In genomic region chr13:28099396-28100148, GRCh38 we compare ENCODE assay signal across 8 cellular contexts. TPM values are rescaled to one million over a fixed set of nuclear protein-coding genes. Genes with fewer than 3 reads are reported as not detected.
A peak's percentile ranks its signal among the peaks of the same experiment; 100 is the strongest.
DNase-seq lines count a peak whose midpoint lies in the region; ATAC-seq and TF ChIP-seq lines count a peak whose summit lies in the region.

No MANE protein-coding gene starts in this region.

- H3K27me3 Mint-ChIP-seq in naive thymus-derived CD4-positive, alpha-beta T cell: peaks cover 55 to 74% (median 57%) of the 10 kb centered on the region in 5 donors

- no peak overlapping the region for H3K27ac Mint-ChIP-seq in naive thymus-derived CD4-positive, alpha-beta T cell

- no peak for TF ChIP-seq CTCF in HFF-Myc (IDR thresholded peaks at IDR 0.05; ENCODE audit: low read depth, low read length, missing control alignments)

- H3K4me1 ChIP-seq in BLaER1 treated with 17β-estradiol and CSF1 and Interleukin-3, amounts not matched to agents 10 nM and 100 nM: peaks cover 13 to 32% (median 25%) of the 10 kb centered on the region in 10 experiments
- peaks cover 4 to 8% of the 10 kb centered on the region in 2 donors for H3K4me1 ChIP-seq in naive thymus-derived CD4-positive, alpha-beta T cell (ENCODE audit: control insufficient read depth in 2 of 2, insufficient read depth in 2 of 2, low read length in 2 of 2)

- H3K4me3 Mint-ChIP-seq in naive thymus-derived CD4-positive, alpha-beta T cell: peak overlapping the region; percentile 60 to 88 (median 79)

- H3K4me2 ChIP-seq in BLaER1 treated with 17β-estradiol and CSF1 and Interleukin-3, amounts not matched to agents 10 nM and 100 nM: peak overlapping the region; percentile 92 to 99 (median 97)

- H3K36me3 ChIP-seq in BLaER1 treated with 17β-estradiol and CSF1 and Interleukin-3, amounts not matched to agents 10 nM and 100 nM: no peaks in the 10 kb centered on the region
- H3K36me3 ChIP-seq in naive thymus-derived CD4-positive, alpha-beta T cell (ENCODE audit: control insufficient read depth in 2 of 3, insufficient read depth in 3 of 3, low read length in 3 of 3): no peaks in the 10 kb centered on the region

- intact Hi-C loops in naive thymus-derived CD4-positive, alpha-beta T cell (cut with micrococcal nuclease): no loop called here

- no peaks in the 10 kb centered on the region for H3K36me3 Mint-ChIP-seq in naive thymus-derived CD4-positive, alpha-beta T cell

- CTCF ChIA-PET in naive thymus-derived CD4-positive, alpha-beta T cell (lab: Charles Lee): no interaction called here

- H3K4me1 Mint-ChIP-seq in naive thymus-derived CD4-positive, alpha-beta T cell: peaks cover 0 to 16% (median 8%) of the 10 kb centered on the region in 7 donors

- ATAC-seq in naive thymus-derived CD4-positive, alpha-beta T cell: no peak
- ATAC-seq in HG03457 (IDR thresholded peaks at IDR 0.05; ENCODE audit: unreplicated experiment): no peak

- POLR2A ChIA-PET in naive thymus-derived CD4-positive, alpha-beta T cell (lab: Charles Lee): interaction anchor here (0.7 kb wide), 1 partner anchor 532 kb away, joined by 3 read pairs; no protein-coding TSS in a partner anchor

- H3K27ac ChIP-seq in BLaER1 treated with 17β-estradiol and CSF1 and Interleukin-3, amounts not matched to agents 10 nM and 100 nM: peak overlapping the region in 7 of 11 experiments; percentile 18 to 57 (median 44); a peak in 9 of 22 replicates
- H3K27ac ChIP-seq in naive thymus-derived CD4-positive, alpha-beta T cell (ENCODE audit: low read depth, low read length): no peak overlapping the region

- peaks cover 46 to 56% (median 49%) of the 10 kb centered on the region in 11 experiments for H3K27me3 ChIP-seq in BLaER1 treated with 17β-estradiol and CSF1 and Interleukin-3, amounts not matched to agents 10 nM and 100 nM
- H3K27me3 ChIP-seq in naive thymus-derived CD4-positive, alpha-beta T cell (ENCODE audit: control insufficient read depth in 2 of 2, insufficient read depth in 2 of 2, low read length in 2 of 2): peaks cover 7 to 16% of the 10 kb centered on the region in 2 donors

- H3K4me3 ChIP-seq in BLaER1 treated with 17β-estradiol and CSF1 and Interleukin-3, amounts not matched to agents 10 nM and 100 nM: peak overlapping the region; percentile 54 to 72 (median 66)
- H3K4me3 ChIP-seq in HFF-Myc (replicated peaks; ENCODE audit: low read depth, low read length): peak overlapping the region; percentile 28
- no peak overlapping the region for H3K4me3 ChIP-seq in naive thymus-derived CD4-positive, alpha-beta T cell (ENCODE audit: low read length)

- peaks cover 0 to 4% (median 0%) of the 10 kb centered on the region in 11 donors for H3K9me3 Mint-ChIP-seq in naive thymus-derived CD4-positive, alpha-beta T cell

- peak overlapping the region; percentile 11 to 75 (median 63); a peak in 19 of 22 replicates for H3K9ac ChIP-seq in BLaER1 treated with 17β-estradiol and CSF1 and Interleukin-3, amounts not matched to agents 10 nM and 100 nM

- peaks cover 0 to 8% (median 0%) of the 10 kb centered on the region in 11 experiments; a peak in 1 of 22 replicates for H4K20me1 ChIP-seq in BLaER1 treated with 17β-estradiol and CSF1 and Interleukin-3, amounts not matched to agents 10 nM and 100 nM

- DNase-seq in HFF-Myc (ENCODE audit: extremely low read depth, low read depth): no peak
- peak; percentile 50 for DNase-seq in cerebellar cortex (ENCODE audit: low spot score)
- no peak for DNase-seq in naive thymus-derived CD4-positive, alpha-beta T cell
- DNase-seq in mucosa of gallbladder (ENCODE audit: low spot score): no peak
- DNase-seq in superior temporal gyrus (ENCODE audit: extremely low spot score): no peak
- no peak for DNase-seq in NCI-H187 (lab: John Stamatoyannopoulos, UW)

- H3K9me3 ChIP-seq in BLaER1 treated with 17β-estradiol and CSF1 and Interleukin-3, amounts not matched to agents 10 nM and 100 nM (replicated peaks in 1 of 11): peaks cover 8 to 16% (median 12%) of the 10 kb centered on the region in 11 experiments; a peak in 16 of 22 replicates
- no peaks in the 10 kb centered on the region for H3K9me3 ChIP-seq in naive thymus-derived CD4-positive, alpha-beta T cell (ENCODE audit: control insufficient read depth in 2 of 3, low read length in 3 of 3)

RNA-seq across cellular contexts. Expression of gene FLT3, which starts 0.8 kb away (rescaled TPM):
- total RNA-seq in naive thymus-derived CD4-positive, alpha-beta T cell: 1 to 10 TPM in 1 of 5 experiments, under 1 TPM in 1, not detected in 3; 0.77 to 3.4 TPM
- polyA plus RNA-seq in naive thymus-derived CD4-positive, alpha-beta T cell: not detected
- total RNA-seq in mucosa of gallbladder: 0.60 TPM

RNA-seq across cellular contexts. Expression of gene PAN3, which starts 38.8 kb away (rescaled TPM):
- total RNA-seq in naive thymus-derived CD4-positive, alpha-beta T cell: 10 to 100 TPM; 49.9 to 82.5 (median 76.4) TPM
- 1 to 10 TPM; 3.9 to 5.0 TPM for polyA plus RNA-seq in naive thymus-derived CD4-positive, alpha-beta T cell
- 36.1 TPM for total RNA-seq in mucosa of gallbladder
